Comparison of ENCODE assay signal across 10 cellular contexts in genomic region chr1:154276797-154277196, GRCh38. TPM values are rescaled to one million over a fixed set of nuclear protein-coding genes. Genes with fewer than 3 reads are reported as not detected.
DNase-seq lines count a peak whose midpoint lies in the region; ATAC-seq, FAIRE-seq and TF ChIP-seq lines count a peak whose summit lies in the region.
"Had no signal": no experiment of that assay in that cellular context is flagged by ENCODE, and none has a peak within 500 bp of the region (broad histone marks: within the 10 kb centered on the region; RNA-seq: fewer than 3 reads in every experiment).

No MANE protein-coding gene starts in this region.

- peaks cover 15% of the 10 kb centered on the region; the same call in 1 of the 2 replicates for H3K79me2 ChIP-seq in SK-N-SH (ENCODE audit: insufficient read depth)

- H2AFZ ChIP-seq in SK-N-SH (ENCODE audit: low read depth) = no peak overlapping the region

- no peak for FAIRE-seq in GM19239 (lab: Jason Lieb, UNC)

- H3K36me3 ChIP-seq in SK-N-SH (replicated peaks in 1 of 2; ENCODE audit: control insufficient read depth in 1 of 2, insufficient read depth in 2 of 2, low read length in 1 of 2) = peaks cover 8 to 12% of the 10 kb centered on the region in 2 experiments
- H3K36me3 ChIP-seq in tibial artery = peaks cover 12 to 46% (median 13%) of the 10 kb centered on the region in 3 donors

- H3F3A ChIP-seq in SK-N-SH (replicated peaks; ENCODE audit: insufficient read depth) = peaks cover 5% of the 10 kb centered on the region

- no peak overlapping the region for H3K4me3 Mint-ChIP-seq in activated naive CD8-positive, alpha-beta T cell treated with anti-CD3 and anti-CD28 coated beads for 36 hours

- peak; percentile 48 for TF ChIP-seq CTCF in SK-N-SH (IDR thresholded peaks at IDR 0.05)
- TF ChIP-seq CTCF in NB4 (IDR thresholded peaks at IDR 0.05; ENCODE audit: low read depth, low read length) = peak; percentile 24
- no peak for TF ChIP-seq CTCF in tibial artery (IDR thresholded peaks at IDR 0.05)

- H3K27ac ChIP-seq in SK-N-SH (ENCODE audit: low read depth in 2 of 2, low read length in 1 of 2) = no peak overlapping the region
- H3K27ac ChIP-seq in tibial artery = no peak overlapping the region
- H3K27ac ChIP-seq: BLaER1 treated with 17β-estradiol and CSF1 and Interleukin-3, amounts not matched to agents 10 nM and 100 nM had no signal

- H3K9ac ChIP-seq in SK-N-SH = no peak overlapping the region
- H3K9ac ChIP-seq: BLaER1 treated with 17β-estradiol and CSF1 and Interleukin-3, amounts not matched to agents 10 nM and 100 nM had no signal

- peak; percentile 66 for TF ChIP-seq RAD21 in SK-N-SH (IDR thresholded peaks at IDR 0.05; ENCODE audit: low read length)

- WGBS in SK-N-SH (ENCODE audit: low lambda C conversion rate) = 75% methylated on average over 7 of the region's 7 CpGs

- no peaks in the 10 kb centered on the region for H3K9me2 ChIP-seq in SK-N-SH

- H3K27me3 Mint-ChIP-seq in activated naive CD8-positive, alpha-beta T cell treated with anti-CD3 and anti-CD28 coated beads for 36 hours = no peaks in the 10 kb centered on the region

- no peak for TF ChIP-seq EP300 in SK-N-SH (IDR thresholded peaks at IDR 0.05; ENCODE audit: borderline replicate concordance in 1 of 2, low read depth in 1 of 2, low read length in 1 of 2)

- peaks cover 0 to 9% of the 10 kb centered on the region in 2 experiments; a peak in 1 of 4 replicates for H3K4me1 ChIP-seq in SK-N-SH (ENCODE audit: control insufficient read depth in 1 of 2, insufficient read depth in 2 of 2, low read depth in 1 of 2, low read length in 1 of 2)
- H3K4me1 ChIP-seq in tibial artery = peaks cover 0 to 15% (median 13%) of the 10 kb centered on the region in 4 donors

- H3K27ac Mint-ChIP-seq in activated naive CD8-positive, alpha-beta T cell treated with anti-CD3 and anti-CD28 coated beads for 36 hours = no peak overlapping the region

- H3K4me2 ChIP-seq in SK-N-SH = no peak overlapping the region
- H3K4me2 ChIP-seq: BLaER1 treated with 17β-estradiol and CSF1 and Interleukin-3, amounts not matched to agents 10 nM and 100 nM had no signal

- POLR2A ChIA-PET in SK-N-SH (lab: Yijun Ruan, JAX) = interaction anchor here (0.6 kb wide), 1 partner anchor 28 kb away, joined by 3 read pairs; no protein-coding TSS in a partner anchor

- intact Hi-C loops in head of caudate nucleus (cut with DNase I) (no loop called here), tibial artery (cut with DNase I; ENCODE audit: low total_unique reads) (no loop called here)

- CTCF ChIA-PET in SK-N-SH (lab: Yijun Ruan, JAX) = interaction anchor here (0.6 to 2.1 kb wide), 12 partner anchors 9 to 212 kb away, joined by 3 to 28 read pairs (median 6); partner anchors contain the start of gene ATP8B2

- peaks cover 39% of the 10 kb centered on the region for H3K36me3 Mint-ChIP-seq in activated naive CD8-positive, alpha-beta T cell treated with anti-CD3 and anti-CD28 coated beads for 36 hours

- TF ChIP-seq POLR2A in NB4 (IDR thresholded peaks at IDR 0.05; ENCODE audit: extremely low read depth, insufficient read length) = no peak

- peaks cover 21% of the 10 kb centered on the region for H3K4me1 Mint-ChIP-seq in activated naive CD8-positive, alpha-beta T cell treated with anti-CD3 and anti-CD28 coated beads for 36 hours

- peak; percentile 28 for DNase-seq in SK-N-SH
- DNase-seq in NB4 (ENCODE audit: low read depth) = peak; percentile 40
- peak; percentile 18 for DNase-seq in activated naive CD8-positive, alpha-beta T cell treated with anti-CD3 and anti-CD28 coated beads for 36 hours
- DNase-seq in stimulated activated CD4-positive, alpha-beta T cell treated with anti-CD3 and anti-CD28 coated beads, Interleukin-1b, Interleukin-23, amount 100 ng/mL, for 48 hours = peak; percentile 30
- DNase-seq in head of caudate nucleus = no peak
- DNase-seq in GM19239 (ENCODE audit: insufficient read length, low spot score) = no peak
- DNase-seq in tibial artery = no peak

- no peak for ATAC-seq in SK-N-SH treated with all-trans-retinoic acid at 6 μM for 48 hours

- no peaks in the 10 kb centered on the region for H4K20me1 ChIP-seq in SK-N-SH (ENCODE audit: insufficient read depth)
- H4K20me1 ChIP-seq: BLaER1 treated with 17β-estradiol and CSF1 and Interleukin-3, amounts not matched to agents 10 nM and 100 nM had no signal

- H3K4me3 ChIP-seq in SK-N-SH (ENCODE audit: low read depth in 2 of 2, low read length in 1 of 2) = no peak overlapping the region
- no peak overlapping the region for H3K4me3 ChIP-seq in NB4 (ENCODE audit: low read depth, low read length)
- no peak overlapping the region for H3K4me3 ChIP-seq in tibial artery
- H3K4me3 ChIP-seq: BLaER1 treated with 17β-estradiol and CSF1 and Interleukin-3, amounts not matched to agents 10 nM and 100 nM had no signal

- H3K9me3 ChIP-seq in SK-N-SH (no peaks in the 10 kb centered on the region), tibial artery (no peaks in the 10 kb centered on the region)
- H3K9me3 ChIP-seq: BLaER1 treated with 17β-estradiol and CSF1 and Interleukin-3, amounts not matched to agents 10 nM and 100 nM had no signal

- H3K27me3 ChIP-seq in SK-N-SH (ENCODE audit: insufficient read depth) = no peaks in the 10 kb centered on the region
- no peaks in the 10 kb centered on the region for H3K27me3 ChIP-seq in tibial artery
- H3K27me3 ChIP-seq: BLaER1 treated with 17β-estradiol and CSF1 and Interleukin-3, amounts not matched to agents 10 nM and 100 nM had no signal

- H3K9me3 Mint-ChIP-seq in activated naive CD8-positive, alpha-beta T cell treated with anti-CD3 and anti-CD28 coated beads for 36 hours = no peaks in the 10 kb centered on the region

TF ChIP-seq in SK-N-SH, 30 proteins besides CTCF, POLR2A, EP300 and RAD21:
- TF ChIP-seq FOSL2 (IDR thresholded peaks at IDR 0.05; ENCODE audit: borderline replicate concordance, low read depth) (no peak), FOXJ3 (CRISPR knock-in tag; IDR thresholded peaks at IDR 0.05) (no peak), SMC3 (IDR thresholded peaks at IDR 0.05; ENCODE audit: low read depth, low read length) (peak; percentile 12; the same call in 1 of the 2 replicates)

TF ChIP-seq in SK-N-SH treated with all-trans-retinoic acid at 6 μM for 48 hours, 23 proteins besides CTCF, POLR2A, EP300 and RAD21:
- TF ChIP-seq CREB5 (CRISPR knock-in tag; IDR thresholded peaks at IDR 0.05; ENCODE audit: low read depth) (no peak), CSRNP3 (CRISPR knock-in tag; IDR thresholded peaks at IDR 0.05) (no peak)

RNA-seq across cellular contexts. Expression of gene HAX1, which starts 4.4 kb away (rescaled TPM):
- 74.1 and 106 TPM in 2 replicates for polyA plus RNA-seq in SK-N-SH (2012; rRNA removed)
- 69.9 and 85.7 TPM in 2 replicates for polyA plus RNA-seq in SK-N-SH (2012; cell fraction: cytosol; rRNA removed)
- polyA plus RNA-seq in SK-N-SH (2012; cell fraction: nucleus; rRNA removed) = 88.9 and 96.0 TPM in 2 replicates
- 100 to 1,000 TPM; 167 to 181 TPM for total RNA-seq in activated naive CD8-positive, alpha-beta T cell treated with anti-CD3 and anti-CD28 coated beads for 36 hours

RNA-seq across cellular contexts. Expression of gene AQP10, which starts 44.1 kb away (rescaled TPM):
- polyA plus RNA-seq in SK-N-SH (2012; rRNA removed) = 0.02 and 0.13 TPM in 2 replicates
- polyA plus RNA-seq in SK-N-SH (2012; cell fraction: cytosol; rRNA removed) = 0.01 and 0.09 TPM in 2 replicates
- polyA plus RNA-seq in SK-N-SH (2012; cell fraction: nucleus; rRNA removed) = 0.04 and 0.09 TPM in 2 replicates
- total RNA-seq in activated naive CD8-positive, alpha-beta T cell treated with anti-CD3 and anti-CD28 coated beads for 36 hours = not detected
- total RNA-seq: myocyte had no signal

RNA-seq across cellular contexts. Expression of gene ATP8B2, which starts 48.5 kb away (rescaled TPM):
- polyA plus RNA-seq in SK-N-SH (2012; rRNA removed) = 42.7 and 50.7 TPM in 2 replicates
- 29.9 and 42.8 TPM in 2 replicates for polyA plus RNA-seq in SK-N-SH (2012; cell fraction: cytosol; rRNA removed)
- polyA plus RNA-seq in SK-N-SH (2012; cell fraction: nucleus; rRNA removed) = 71.3 and 72.5 TPM in 2 replicates
- 10 to 100 TPM; 64.9 to 66.4 TPM for total RNA-seq in activated naive CD8-positive, alpha-beta T cell treated with anti-CD3 and anti-CD28 coated beads for 36 hours

RNA-seq across cellular contexts. Expression of gene UBAP2L, which starts 56.0 kb away (rescaled TPM):
- polyA plus RNA-seq in SK-N-SH (2012; rRNA removed) = 146 and 161 TPM in 2 replicates
- 111 and 115 TPM in 2 replicates for polyA plus RNA-seq in SK-N-SH (2012; cell fraction: cytosol; rRNA removed)
- 191 and 357 TPM in 2 replicates for polyA plus RNA-seq in SK-N-SH (2012; cell fraction: nucleus; rRNA removed)
- 100 to 1,000 TPM; 247 to 266 TPM for total RNA-seq in activated naive CD8-positive, alpha-beta T cell treated with anti-CD3 and anti-CD28 coated beads for 36 hours

Comparison
In these comparisons a context has a peak if more than half of its experiments do, and no peak if none do; other contexts are left out.
1. DNase-seq: peak in SK-N-SH (single experiment), NB4 (single experiment), activated naive CD8-positive, alpha-beta T cell treated with anti-CD3 and anti-CD28 coated beads for 36 hours (single experiment) and stimulated activated CD4-positive, alpha-beta T cell treated with anti-CD3 and anti-CD28 coated beads, Interleukin-1b, Interleukin-23, amount 100 ng/mL, for 48 hours (single experiment); none in head of caudate nucleus (0 of 42), GM19239 (single experiment) and tibial artery (0 of 2).
2. CTCF ChIP-seq: peak in SK-N-SH (single experiment) and NB4 (single experiment); none in tibial artery (0 of 2).